ENCODE assay signal across 1 cellular context in the genomic region with DNA sequence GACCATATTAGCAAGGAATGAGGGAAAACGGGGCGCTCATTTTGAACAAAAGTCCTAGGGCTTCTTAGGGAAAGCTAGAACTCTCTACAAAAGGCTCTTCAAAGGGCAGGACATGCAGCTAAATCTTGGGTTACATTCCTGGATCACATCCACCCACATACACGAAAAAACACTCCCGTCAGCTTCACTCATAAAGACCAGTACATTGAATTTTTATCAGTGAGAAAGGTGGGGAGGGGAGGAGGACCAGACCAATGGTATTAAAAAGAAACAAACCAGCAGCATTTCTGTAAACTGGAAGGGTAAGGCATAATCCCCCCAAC.
TF ChIP-seq lines count a peak whose summit lies in the region.

No MANE protein-coding gene starts in this region.

TF ChIP-seq in H1, 55 proteins besides CTCF, POLR2A, EP300 and RAD21:
- no peak for TF ChIP-seq YY1 (IDR thresholded peaks at IDR 0.05; ENCODE audit: low read depth, low read length)
- TF ChIP-seq MAFK (IDR thresholded peaks at IDR 0.05; ENCODE audit: low read depth, low read length): no peak
- TF ChIP-seq, protein P1, sequence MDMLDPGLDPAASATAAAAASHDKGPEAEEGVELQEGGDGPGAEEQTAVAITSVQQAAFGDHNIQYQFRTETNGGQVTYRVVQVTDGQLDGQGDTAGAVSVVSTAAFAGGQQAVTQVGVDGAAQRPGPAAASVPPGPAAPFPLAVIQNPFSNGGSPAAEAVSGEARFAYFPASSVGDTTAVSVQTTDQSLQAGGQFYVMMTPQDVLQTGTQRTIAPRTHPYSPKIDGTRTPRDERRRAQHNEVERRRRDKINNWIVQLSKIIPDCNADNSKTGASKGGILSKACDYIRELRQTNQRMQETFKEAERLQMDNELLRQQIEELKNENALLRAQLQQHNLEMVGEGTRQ (IDR thresholded peaks at IDR 0.05; ENCODE audit: low read length): no peak
- TF ChIP-seq HDAC6 (IDR thresholded peaks at IDR 0.05; ENCODE audit: low read depth, low read length): no peak
- TF ChIP-seq RBBP5 (IDR thresholded peaks at IDR 0.05; ENCODE audit: borderline replicate concordance, low read depth, low read length): no peak
- TF ChIP-seq SUZ12 (IDR thresholded peaks at IDR 0.05; ENCODE audit: low read length): no peak
- TF ChIP-seq TCF12 (IDR thresholded peaks at IDR 0.05; ENCODE audit: low read depth, low read length): no peak
- TF ChIP-seq JUND (IDR thresholded peaks at IDR 0.05; ENCODE audit: low read length): no peak
- TF ChIP-seq POU5F1 (IDR thresholded peaks at IDR 0.05; ENCODE audit: low read depth, low read length): no peak
- TF ChIP-seq RNF2 (IDR thresholded peaks at IDR 0.05; ENCODE audit: borderline replicate concordance, low read depth, low read length, missing control alignments, poor library complexity, severe bottlenecking): no peak
- TF ChIP-seq BRCA1 (IDR thresholded peaks at IDR 0.05; ENCODE audit: low read depth, low read length): no peak
- no peak for TF ChIP-seq CBX5 (IDR thresholded peaks at IDR 0.05; ENCODE audit: low read depth, low read length)
- TF ChIP-seq TAF7 (optimal IDR thresholded peaks at IDR 0.05; ENCODE audit: borderline replicate concordance, low read depth, low read length): no peak
- TF ChIP-seq CHD1 (IDR thresholded peaks at IDR 0.05; ENCODE audit: low read depth, low read length): no peak
- TF ChIP-seq PHF8 (conservative IDR thresholded peaks at IDR 0.05; ENCODE audit: low read depth, low read length): no peak
